In the genomic region with DNA sequence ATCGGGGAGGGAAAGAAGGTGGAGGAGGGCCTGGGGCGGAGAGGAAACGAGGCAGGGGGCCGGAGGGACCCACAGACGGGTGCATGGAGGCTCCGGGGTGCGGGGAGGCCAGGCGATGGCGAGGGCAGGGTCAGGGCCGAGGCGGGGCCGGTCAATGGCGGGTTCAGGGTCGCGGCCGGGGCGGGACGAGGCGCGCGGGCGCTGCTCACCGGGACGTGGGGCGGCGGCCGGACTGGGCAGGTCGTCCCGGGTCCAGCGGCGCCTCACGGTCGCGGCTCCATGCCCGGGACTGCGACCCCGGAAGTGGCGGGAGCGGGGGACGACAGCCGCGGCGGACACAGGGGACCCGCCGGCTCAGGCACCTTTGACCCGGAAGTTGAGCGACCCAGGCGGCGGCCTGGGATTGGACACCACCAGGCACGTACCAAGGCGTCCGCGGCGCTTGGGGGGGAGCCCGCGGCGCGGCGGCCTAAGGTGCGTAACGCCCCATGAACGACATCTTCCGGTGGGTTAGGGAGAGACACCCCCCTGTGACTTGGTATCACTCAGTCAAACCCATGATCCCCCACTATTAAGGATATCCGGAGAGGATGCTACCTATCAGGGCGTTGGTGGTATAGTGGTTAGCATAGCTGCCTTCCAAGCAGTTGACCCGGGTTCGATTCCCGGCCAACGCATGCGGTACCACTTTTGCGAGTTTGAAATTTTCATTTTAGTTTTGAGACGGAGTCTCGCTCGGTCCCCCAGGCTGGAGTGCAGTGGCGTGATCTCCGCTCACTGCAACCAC, we compare ENCODE assay signal across 8 cellular contexts. TPM values are rescaled to one million over a fixed set of nuclear protein-coding genes. Genes with fewer than 3 reads are reported as not detected.
DNase-seq lines count a peak whose midpoint lies in the region; ATAC-seq and TF ChIP-seq lines count a peak whose summit lies in the region.

A gene (minus strand): TSS at position 378 of the 787 bp plus-strand sequence. CDS start 3,936 bp downstream, outside the sequence.

- TF ChIP-seq CTCF in GM13976 (IDR thresholded peaks at IDR 0.05; ENCODE audit: borderline replicate concordance, control extremely low read depth, extremely low read depth, insufficient read depth, missing control alignments) (peak; percentile 18), heart right ventricle (IDR thresholded peaks at IDR 0.05) (peak in 6 of 9 donors; percentile 33 to 54 (median 46)), upper lobe of left lung (IDR thresholded peaks at IDR 0.05) (peak in 4 of 6 experiments; percentile 69 to 76 (median 76))

- peak; percentile 89 for ATAC-seq in HG02870 (IDR thresholded peaks at IDR 0.05; ENCODE audit: unreplicated experiment)
- peak; percentile 95 to 97 (median 96) for ATAC-seq in heart right ventricle
- peak; percentile 98 to 100 for ATAC-seq in upper lobe of left lung (ENCODE audit: low FRiP score in 2 of 2)

- TF ChIP-seq EP300 in upper lobe of left lung (IDR thresholded peaks at IDR 0.05), result peak in 1 of 4 donors; percentile 38

- H3K4me3 ChIP-seq in heart right ventricle (peak within 1 kb of the TSS; percentile 76 to 97 (median 91)), upper lobe of left lung (peak within 1 kb of the TSS; percentile 96 to 100 (median 99))

- H3K4me1 ChIP-seq in heart right ventricle (peaks cover 10 to 34% (median 24%) of the 10 kb centered on the region in 9 donors), upper lobe of left lung (peaks cover 13 to 37% (median 27%) of the 10 kb centered on the region in 4 donors)

- H3K36me3 ChIP-seq in heart right ventricle (peaks cover 0 to 36% (median 10%) of the 10 kb centered on the region in 9 donors), upper lobe of left lung (peaks cover 0 to 31% (median 23%) of the 10 kb centered on the region in 4 donors)

- no peaks in the 10 kb centered on the region for H3K27me3 ChIP-seq in heart right ventricle
- H3K27me3 ChIP-seq in upper lobe of left lung, result no peaks in the 10 kb centered on the region

- intact Hi-C loops in T-helper 1 cell treated with Interleukin-12 subunit alpha and Interleukin-12 subunit beta and Interleukin-4 antibody, amounts not matched to agents 30 ng/mL and 1 ng/mL, for 36 hours (cut with micrococcal nuclease), result loop anchor here (1.0 to 5.0 kb wide), 14 partner anchors 9 to 997 kb away; a partner anchor contains a TSS
- intact Hi-C loops in heart right ventricle (cut with DNase I) (loop anchor here in 4 of 10 donors (2.0 to 5.0 kb wide), 4 partner anchors 46 to 67 kb away; a partner anchor contains a TSS), posterior cingulate gyrus (cut with DNase I) (loop anchor here (2.0 kb wide), 1 partner anchor 67 kb away; a partner anchor contains a TSS)

- peak in 2 of 4 donors; percentile 45 to 86 for TF ChIP-seq POLR2A in upper lobe of left lung (IDR thresholded peaks at IDR 0.05)

- H3K27ac ChIP-seq in heart right ventricle (peak within 1 kb of the TSS; percentile 89 to 97 (median 94)), upper lobe of left lung (peak within 1 kb of the TSS; percentile 90 to 93 (median 92))

- in situ Hi-C loops in GM13976 (cut with MboI; ENCODE audit: low sequenced_read_pairs, unreplicated experiment), result no loop called here

- H3K9me3 ChIP-seq in heart right ventricle (no peaks in the 10 kb centered on the region), upper lobe of left lung (no peaks in the 10 kb centered on the region)

- WGBS in heart right ventricle, 2 donors, result 0 to 1% methylated on average over 72 to 76 of the region's 76 CpGs
- WGBS in upper lobe of left lung, 2 donors, result 0 to 1% methylated on average over 40 to 54 of the region's 76 CpGs

- DNase-seq in GM13976 (ENCODE audit: low spot score) (peak; percentile 100), NCI-H146 treated with DMSO at 0.1 percent for 48 hours (lab: John Stamatoyannopoulos, UW; ENCODE audit: unreplicated experiment) (peak; percentile 90), amniotic epithelial cell (ENCODE audit: low read depth) (peak; percentile 98), heart right ventricle (peak; percentile 96 to 97), posterior cingulate gyrus (peak; percentile 89 to 100 (median 95)), upper lobe of left lung (peak; percentile 98 to 99)

RNA-seq across cellular contexts. Expression of the gene that starts here (rescaled TPM):
- total RNA-seq in T-helper 1 cell treated with Interleukin-12 subunit alpha and Interleukin-12 subunit beta and Interleukin-4 antibody, amounts not matched to agents 30 ng/mL and 1 ng/mL, for 36 hours, result 98.7 and 109 TPM in 2 replicates
- total RNA-seq in heart right ventricle, result 10 to 100 TPM; 34.2 to 52.2 (median 45.0) TPM
- 10 to 100 TPM; 34.0 to 42.2 TPM for polyA plus RNA-seq in heart right ventricle
- 100 to 1,000 TPM in 2 of 6 donors, 10 to 100 TPM in 4; 55.1 to 255 (median 89.0) TPM for total RNA-seq in upper lobe of left lung

Comparison
In these comparisons a context has a peak if more than half of its experiments do, and no peak if none do; other contexts are left out.
1. Peak in every context shown above with its lines: DNase-seq, ATAC-seq, H3K4me3 ChIP-seq and H3K27ac ChIP-seq.
2. CTCF ChIP-seq: peak in every context shown above with its lines; median percentile 76 in upper lobe of left lung; 46 in heart right ventricle; 18 in GM13976.